2 cellular contexts compared by ENCODE assay signal in the genomic region with DNA sequence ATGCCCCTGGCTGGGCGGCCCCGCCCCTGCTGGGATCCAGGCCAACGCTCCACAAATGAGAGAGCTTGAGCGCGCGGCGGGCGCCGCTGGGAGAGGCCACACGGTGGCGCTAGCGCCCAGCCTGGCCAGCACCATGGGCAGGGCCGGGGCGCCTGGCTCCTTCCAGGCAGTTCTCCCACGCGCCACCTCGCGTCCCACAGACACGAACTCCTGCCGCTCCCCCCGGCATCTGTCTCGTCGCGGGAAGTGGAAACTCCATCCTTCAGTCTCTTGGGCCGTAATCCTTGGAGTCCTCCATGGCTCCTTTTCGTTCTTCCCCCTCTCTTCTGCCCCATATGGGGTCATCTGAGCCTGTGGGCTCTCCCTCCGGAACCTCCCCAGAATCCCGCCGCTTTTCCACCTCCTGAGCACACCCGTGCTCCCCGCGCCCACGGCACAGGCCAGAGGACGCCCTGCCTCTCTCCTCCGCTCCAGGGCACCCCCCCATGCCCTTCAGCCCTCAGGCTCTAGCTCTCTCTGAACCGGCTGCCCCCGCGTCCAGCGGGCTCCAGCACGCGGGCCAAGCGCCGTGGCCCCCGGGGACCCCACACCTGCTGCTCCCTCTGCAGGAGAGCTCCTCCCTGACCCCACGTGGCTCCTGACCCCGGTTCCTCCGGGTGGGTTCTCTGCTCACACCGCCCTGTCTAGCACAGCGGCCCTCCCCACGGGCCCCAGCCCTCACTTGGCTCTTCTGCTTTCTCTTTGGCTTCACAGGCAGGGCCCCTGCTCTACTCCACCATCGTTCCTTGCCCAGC.
TF ChIP-seq lines count a peak whose summit lies in the region.

No MANE protein-coding gene starts in this region.

TF ChIP-seq in HEK293, 187 proteins besides CTCF, POLR2A, EP300 and RAD21 (continued from another document and continues in another):
- no peak for TF ChIP-seq ZNF121 (tag by site-specific recombination; IDR thresholded peaks at IDR 0.05)
- TF ChIP-seq ZNF521 (tag by site-specific recombination; IDR thresholded peaks at IDR 0.05), result no peak
- peak; percentile 55; the same call in 1 of the 2 replicates for TF ChIP-seq ZNF501 (tag by site-specific recombination; IDR thresholded peaks at IDR 0.05)
- no peak for TF ChIP-seq ZNF571 (tag by site-specific recombination; IDR thresholded peaks at IDR 0.05)
- TF ChIP-seq GLIS1 (tag by site-specific recombination; IDR thresholded peaks at IDR 0.05), result no peak
- no peak for TF ChIP-seq ZNF112 (tag by site-specific recombination; IDR thresholded peaks at IDR 0.05)
- TF ChIP-seq ZIC2 (tag by site-specific recombination; IDR thresholded peaks at IDR 0.05), result peak; percentile 42
- no peak for TF ChIP-seq ZNF274 (IDR thresholded peaks at IDR 0.05; ENCODE audit: low read length)
- TF ChIP-seq ZNF274 (tag by site-specific recombination; IDR thresholded peaks at IDR 0.05; ENCODE audit: borderline replicate concordance), result no peak
- no peak for TF ChIP-seq ZNF239 (tag by site-specific recombination; IDR thresholded peaks at IDR 0.05)
- no peak for TF ChIP-seq KLF1 (tag by site-specific recombination; IDR thresholded peaks at IDR 0.05)
- TF ChIP-seq, protein P1, sequence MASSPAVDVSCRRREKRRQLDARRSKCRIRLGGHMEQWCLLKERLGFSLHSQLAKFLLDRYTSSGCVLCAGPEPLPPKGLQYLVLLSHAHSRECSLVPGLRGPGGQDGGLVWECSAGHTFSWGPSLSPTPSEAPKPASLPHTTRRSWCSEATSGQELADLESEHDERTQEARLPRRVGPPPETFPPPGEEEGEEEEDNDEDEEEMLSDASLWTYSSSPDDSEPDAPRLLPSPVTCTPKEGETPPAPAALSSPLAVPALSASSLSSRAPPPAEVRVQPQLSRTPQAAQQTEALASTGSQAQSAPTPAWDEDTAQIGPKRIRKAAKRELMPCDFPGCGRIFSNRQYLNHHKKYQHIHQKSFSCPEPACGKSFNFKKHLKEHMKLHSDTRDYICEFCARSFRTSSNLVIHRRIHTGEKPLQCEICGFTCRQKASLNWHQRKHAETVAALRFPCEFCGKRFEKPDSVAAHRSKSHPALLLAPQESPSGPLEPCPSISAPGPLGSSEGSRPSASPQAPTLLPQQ (tag by site-specific recombination; IDR thresholded peaks at IDR 0.05), result no peak
- no peak for TF ChIP-seq ZNF155 (tag by site-specific recombination; IDR thresholded peaks at IDR 0.05)
- TF ChIP-seq ZSCAN30 (tag by site-specific recombination; IDR thresholded peaks at IDR 0.05), result peak; percentile 70; the same call in 1 of the 2 replicates
- no peak for TF ChIP-seq ZBTB48 (tag by site-specific recombination; IDR thresholded peaks at IDR 0.05)
- TF ChIP-seq ZNF350 (tag by site-specific recombination; IDR thresholded peaks at IDR 0.05), result no peak
- TF ChIP-seq ZNF747 (tag by site-specific recombination; IDR thresholded peaks at IDR 0.05), result no peak
- TF ChIP-seq, protein P2, sequence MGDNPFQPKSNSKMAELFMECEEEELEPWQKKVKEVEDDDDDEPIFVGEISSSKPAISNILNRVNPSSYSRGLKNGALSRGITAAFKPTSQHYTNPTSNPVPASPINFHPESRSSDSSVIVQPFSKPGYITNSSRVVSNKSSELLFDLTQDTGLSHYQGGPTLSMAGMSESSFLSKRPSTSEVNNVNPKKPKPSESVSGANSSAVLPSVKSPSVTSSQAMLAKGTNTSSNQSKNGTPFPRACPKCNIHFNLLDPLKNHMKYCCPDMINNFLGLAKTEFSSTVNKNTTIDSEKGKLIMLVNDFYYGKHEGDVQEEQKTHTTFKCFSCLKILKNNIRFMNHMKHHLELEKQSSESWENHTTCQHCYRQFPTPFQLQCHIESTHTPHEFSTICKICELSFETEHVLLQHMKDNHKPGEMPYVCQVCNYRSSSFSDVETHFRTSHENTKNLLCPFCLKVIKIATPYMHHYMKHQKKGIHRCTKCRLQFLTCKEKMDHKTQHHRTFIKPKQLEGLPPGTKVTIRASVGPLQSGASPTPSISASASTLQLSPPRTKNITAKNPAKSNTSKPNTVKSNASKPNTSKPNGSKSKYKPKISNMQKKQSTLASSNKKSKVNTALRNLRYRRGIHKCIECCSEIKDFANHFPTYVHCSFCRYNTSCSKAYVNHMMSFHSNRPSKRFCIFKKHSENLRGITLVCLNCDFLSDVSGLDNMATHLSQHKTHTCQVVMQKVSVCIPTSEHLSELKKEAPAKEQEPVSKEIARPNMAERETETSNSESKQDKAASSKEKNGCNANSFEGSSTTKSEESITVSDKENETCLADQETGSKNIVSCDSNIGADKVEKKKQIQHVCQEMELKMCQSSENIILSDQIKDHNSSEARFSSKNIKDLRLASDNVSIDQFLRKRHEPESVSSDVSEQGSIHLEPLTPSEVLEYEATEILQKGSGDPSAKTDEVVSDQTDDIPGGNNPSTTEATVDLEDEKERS (tag by site-specific recombination; IDR thresholded peaks at IDR 0.05), result no peak
- TF ChIP-seq ZNF510 (tag by site-specific recombination; IDR thresholded peaks at IDR 0.05; ENCODE audit: insufficient replicate concordance), result no peak
- TF ChIP-seq ZNF138 (tag by site-specific recombination; IDR thresholded peaks at IDR 0.05; ENCODE audit: borderline replicate concordance), result no peak
- TF ChIP-seq ZNF37A (tag by site-specific recombination; IDR thresholded peaks at IDR 0.05), result no peak
- TF ChIP-seq ZNF2 (tag by site-specific recombination; IDR thresholded peaks at IDR 0.05), result peak; percentile 31; the same call in 1 of the 2 replicates
- TF ChIP-seq IKZF3 (tag by site-specific recombination; IDR thresholded peaks at IDR 0.05), result peak; percentile 57; the same call in 1 of the 2 replicates
- no peak for TF ChIP-seq ZNF175 (tag by site-specific recombination; IDR thresholded peaks at IDR 0.05)
- TF ChIP-seq ZNF335 (tag by site-specific recombination; conservative IDR thresholded peaks at IDR 0.05), result no peak; the same call in 1 of the 2 replicates
- TF ChIP-seq SALL2 (tag by site-specific recombination; IDR thresholded peaks at IDR 0.05; ENCODE audit: borderline replicate concordance), result no peak
- TF ChIP-seq, protein P3, sequence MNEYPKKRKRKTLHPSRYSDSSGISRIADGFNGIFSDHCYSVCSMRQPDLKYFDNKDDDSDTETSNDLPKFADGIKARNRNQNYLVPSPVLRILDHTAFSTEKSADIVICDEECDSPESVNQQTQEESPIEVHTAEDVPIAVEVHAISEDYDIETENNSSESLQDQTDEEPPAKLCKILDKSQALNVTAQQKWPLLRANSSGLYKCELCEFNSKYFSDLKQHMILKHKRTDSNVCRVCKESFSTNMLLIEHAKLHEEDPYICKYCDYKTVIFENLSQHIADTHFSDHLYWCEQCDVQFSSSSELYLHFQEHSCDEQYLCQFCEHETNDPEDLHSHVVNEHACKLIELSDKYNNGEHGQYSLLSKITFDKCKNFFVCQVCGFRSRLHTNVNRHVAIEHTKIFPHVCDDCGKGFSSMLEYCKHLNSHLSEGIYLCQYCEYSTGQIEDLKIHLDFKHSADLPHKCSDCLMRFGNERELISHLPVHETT (tag by site-specific recombination; IDR thresholded peaks at IDR 0.05), result no peak
- TF ChIP-seq ZNF600 (tag by site-specific recombination; IDR thresholded peaks at IDR 0.05), result 0 out of 2 replicates have a peak, but pooled peaks have one; percentile 46

TF ChIP-seq in K562, 482 proteins besides CTCF, POLR2A, EP300 and RAD21 (continued from another document and continues in another):
- TF ChIP-seq, protein P4, sequence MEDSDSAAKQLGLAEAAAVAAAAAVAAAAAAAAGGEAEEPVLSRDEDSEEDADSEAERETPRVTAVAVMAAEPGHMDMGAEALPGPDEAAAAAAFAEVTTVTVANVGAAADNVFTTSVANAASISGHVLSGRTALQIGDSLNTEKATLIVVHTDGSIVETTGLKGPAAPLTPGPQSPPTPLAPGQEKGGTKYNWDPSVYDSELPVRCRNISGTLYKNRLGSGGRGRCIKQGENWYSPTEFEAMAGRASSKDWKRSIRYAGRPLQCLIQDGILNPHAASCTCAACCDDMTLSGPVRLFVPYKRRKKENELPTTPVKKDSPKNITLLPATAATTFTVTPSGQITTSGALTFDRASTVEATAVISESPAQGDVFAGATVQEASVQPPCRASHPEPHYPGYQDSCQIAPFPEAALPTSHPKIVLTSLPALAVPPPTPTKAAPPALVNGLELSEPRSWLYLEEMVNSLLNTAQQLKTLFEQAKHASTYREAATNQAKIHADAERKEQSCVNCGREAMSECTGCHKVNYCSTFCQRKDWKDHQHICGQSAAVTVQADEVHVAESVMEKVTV (CRISPR knock-in tag; IDR thresholded peaks at IDR 0.05), result 0 out of 2 replicates have a peak, but pooled peaks have one; percentile 24
- TF ChIP-seq GATAD2B (IDR thresholded peaks at IDR 0.05; ENCODE audit: borderline replicate concordance), result no peak
- TF ChIP-seq, protein P5, sequence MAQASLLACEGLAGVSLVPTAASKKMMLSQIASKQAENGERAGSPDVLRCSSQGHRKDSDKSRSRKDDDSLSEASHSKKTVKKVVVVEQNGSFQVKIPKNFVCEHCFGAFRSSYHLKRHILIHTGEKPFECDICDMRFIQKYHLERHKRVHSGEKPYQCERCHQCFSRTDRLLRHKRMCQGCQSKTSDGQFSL (CRISPR knock-in tag; IDR thresholded peaks at IDR 0.05), result peak; percentile 74
- TF ChIP-seq, protein P5 (tag; IDR thresholded peaks at IDR 0.05), result no peak
- TF ChIP-seq, protein P6, sequence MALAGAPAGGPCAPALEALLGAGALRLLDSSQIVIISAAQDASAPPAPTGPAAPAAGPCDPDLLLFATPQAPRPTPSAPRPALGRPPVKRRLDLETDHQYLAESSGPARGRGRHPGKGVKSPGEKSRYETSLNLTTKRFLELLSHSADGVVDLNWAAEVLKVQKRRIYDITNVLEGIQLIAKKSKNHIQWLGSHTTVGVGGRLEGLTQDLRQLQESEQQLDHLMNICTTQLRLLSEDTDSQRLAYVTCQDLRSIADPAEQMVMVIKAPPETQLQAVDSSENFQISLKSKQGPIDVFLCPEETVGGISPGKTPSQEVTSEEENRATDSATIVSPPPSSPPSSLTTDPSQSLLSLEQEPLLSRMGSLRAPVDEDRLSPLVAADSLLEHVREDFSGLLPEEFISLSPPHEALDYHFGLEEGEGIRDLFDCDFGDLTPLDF (CRISPR knock-in tag; IDR thresholded peaks at IDR 0.05), result peak; percentile 70; the same call in 1 of the 2 replicates
- TF ChIP-seq ADNP (tag; IDR thresholded peaks at IDR 0.05), result no peak
- TF ChIP-seq RNF2 (IDR thresholded peaks at IDR 0.05), result no peak
- TF ChIP-seq, protein P7, sequence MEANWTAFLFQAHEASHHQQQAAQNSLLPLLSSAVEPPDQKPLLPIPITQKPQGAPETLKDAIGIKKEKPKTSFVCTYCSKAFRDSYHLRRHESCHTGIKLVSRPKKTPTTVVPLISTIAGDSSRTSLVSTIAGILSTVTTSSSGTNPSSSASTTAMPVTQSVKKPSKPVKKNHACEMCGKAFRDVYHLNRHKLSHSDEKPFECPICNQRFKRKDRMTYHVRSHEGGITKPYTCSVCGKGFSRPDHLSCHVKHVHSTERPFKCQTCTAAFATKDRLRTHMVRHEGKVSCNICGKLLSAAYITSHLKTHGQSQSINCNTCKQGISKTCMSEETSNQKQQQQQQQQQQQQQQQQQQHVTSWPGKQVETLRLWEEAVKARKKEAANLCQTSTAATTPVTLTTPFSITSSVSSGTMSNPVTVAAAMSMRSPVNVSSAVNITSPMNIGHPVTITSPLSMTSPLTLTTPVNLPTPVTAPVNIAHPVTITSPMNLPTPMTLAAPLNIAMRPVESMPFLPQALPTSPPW (CRISPR knock-in tag; IDR thresholded peaks at IDR 0.05), result peak; percentile 51
- peak; percentile 57; the same call in 1 of the 2 replicates for TF ChIP-seq KLF16 (IDR thresholded peaks at IDR 0.05)
- TF ChIP-seq, protein P8, sequence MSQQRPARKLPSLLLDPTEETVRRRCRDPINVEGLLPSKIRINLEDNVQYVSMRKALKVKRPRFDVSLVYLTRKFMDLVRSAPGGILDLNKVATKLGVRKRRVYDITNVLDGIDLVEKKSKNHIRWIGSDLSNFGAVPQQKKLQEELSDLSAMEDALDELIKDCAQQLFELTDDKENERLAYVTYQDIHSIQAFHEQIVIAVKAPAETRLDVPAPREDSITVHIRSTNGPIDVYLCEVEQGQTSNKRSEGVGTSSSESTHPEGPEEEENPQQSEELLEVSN (IDR thresholded peaks at IDR 0.05; ENCODE audit: borderline replicate concordance in 1 of 2, extremely low read depth in 1 of 2, insufficient read depth in 1 of 2, insufficient read length in 1 of 2, low read depth in 1 of 2, low read length in 1 of 2, poor library complexity in 1 of 2, severe bottlenecking in 1 of 2), result peak in 1 of 2 experiments; percentile 20
- TF ChIP-seq, protein P9, sequence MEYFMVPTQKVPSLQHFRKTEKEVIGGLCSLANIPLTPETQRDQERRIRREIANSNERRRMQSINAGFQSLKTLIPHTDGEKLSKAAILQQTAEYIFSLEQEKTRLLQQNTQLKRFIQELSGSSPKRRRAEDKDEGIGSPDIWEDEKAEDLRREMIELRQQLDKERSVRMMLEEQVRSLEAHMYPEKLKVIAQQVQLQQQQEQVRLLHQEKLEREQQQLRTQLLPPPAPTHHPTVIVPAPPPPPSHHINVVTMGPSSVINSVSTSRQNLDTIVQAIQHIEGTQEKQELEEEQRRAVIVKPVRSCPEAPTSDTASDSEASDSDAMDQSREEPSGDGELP (CRISPR knock-in tag; IDR thresholded peaks at IDR 0.05; ENCODE audit: borderline replicate concordance), result peak; percentile 69; the same call in 1 of the 2 replicates
- TF ChIP-seq SAFB (IDR thresholded peaks at IDR 0.05; ENCODE audit: borderline replicate concordance, low read depth, low read length), result peak; percentile 87; the same call in 1 of the 2 replicates
- TF ChIP-seq RCOR1 (IDR thresholded peaks at IDR 0.05; ENCODE audit: borderline replicate concordance in 1 of 2, low read depth in 2 of 2, low read length in 2 of 2), result peak in 1 of 2 experiments; percentile 24; a peak in 1 of 4 replicates
- TF ChIP-seq NCOA1 (IDR thresholded peaks at IDR 0.05; ENCODE audit: low read depth), result no peak
- TF ChIP-seq ZSCAN29 (IDR thresholded peaks at IDR 0.05), result no peak
- no peak for TF ChIP-seq ZNF140 (CRISPR knock-in tag; IDR thresholded peaks at IDR 0.05)
- peak in 1 of 2 experiments; percentile 15; a peak in 1 of 4 replicates for TF ChIP-seq NRF1 (conservative IDR thresholded peaks at IDR 0.05 in 1 of 2, IDR thresholded peaks at IDR 0.05 in 1 of 2)
- TF ChIP-seq, protein P10, sequence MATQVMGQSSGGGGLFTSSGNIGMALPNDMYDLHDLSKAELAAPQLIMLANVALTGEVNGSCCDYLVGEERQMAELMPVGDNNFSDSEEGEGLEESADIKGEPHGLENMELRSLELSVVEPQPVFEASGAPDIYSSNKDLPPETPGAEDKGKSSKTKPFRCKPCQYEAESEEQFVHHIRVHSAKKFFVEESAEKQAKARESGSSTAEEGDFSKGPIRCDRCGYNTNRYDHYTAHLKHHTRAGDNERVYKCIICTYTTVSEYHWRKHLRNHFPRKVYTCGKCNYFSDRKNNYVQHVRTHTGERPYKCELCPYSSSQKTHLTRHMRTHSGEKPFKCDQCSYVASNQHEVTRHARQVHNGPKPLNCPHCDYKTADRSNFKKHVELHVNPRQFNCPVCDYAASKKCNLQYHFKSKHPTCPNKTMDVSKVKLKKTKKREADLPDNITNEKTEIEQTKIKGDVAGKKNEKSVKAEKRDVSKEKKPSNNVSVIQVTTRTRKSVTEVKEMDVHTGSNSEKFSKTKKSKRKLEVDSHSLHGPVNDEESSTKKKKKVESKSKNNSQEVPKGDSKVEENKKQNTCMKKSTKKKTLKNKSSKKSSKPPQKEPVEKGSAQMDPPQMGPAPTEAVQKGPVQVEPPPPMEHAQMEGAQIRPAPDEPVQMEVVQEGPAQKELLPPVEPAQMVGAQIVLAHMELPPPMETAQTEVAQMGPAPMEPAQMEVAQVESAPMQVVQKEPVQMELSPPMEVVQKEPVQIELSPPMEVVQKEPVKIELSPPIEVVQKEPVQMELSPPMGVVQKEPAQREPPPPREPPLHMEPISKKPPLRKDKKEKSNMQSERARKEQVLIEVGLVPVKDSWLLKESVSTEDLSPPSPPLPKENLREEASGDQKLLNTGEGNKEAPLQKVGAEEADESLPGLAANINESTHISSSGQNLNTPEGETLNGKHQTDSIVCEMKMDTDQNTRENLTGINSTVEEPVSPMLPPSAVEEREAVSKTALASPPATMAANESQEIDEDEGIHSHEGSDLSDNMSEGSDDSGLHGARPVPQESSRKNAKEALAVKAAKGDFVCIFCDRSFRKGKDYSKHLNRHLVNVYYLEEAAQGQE (CRISPR knock-in tag; IDR thresholded peaks at IDR 0.05; ENCODE audit: low read depth), result peak; percentile 87; the same call in 1 of the 2 replicates
- no peak for TF ChIP-seq ZNF41 (CRISPR knock-in tag; conservative IDR thresholded peaks at IDR 0.05)
